In the genomic region with DNA sequence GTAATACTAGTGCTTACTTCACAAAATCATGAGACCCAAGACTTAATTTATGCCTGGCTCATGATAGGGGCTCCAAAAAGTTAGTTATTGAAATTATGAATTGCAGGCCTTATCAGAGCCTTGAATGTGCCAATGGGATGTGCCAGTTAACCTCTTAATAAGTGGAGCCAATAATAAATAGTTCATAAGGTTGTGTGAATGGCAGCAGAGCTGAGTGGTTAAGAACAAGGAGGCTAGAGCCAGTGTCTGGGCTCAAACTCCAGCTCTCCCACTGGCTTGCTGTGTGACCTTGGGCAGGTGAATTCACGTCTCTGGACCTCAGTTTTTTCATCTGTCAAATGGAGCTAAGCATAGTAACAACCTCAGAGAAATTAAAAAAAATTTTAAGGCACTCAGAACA, we compare ENCODE assay signal across 28 cellular contexts.
"Had no signal": no experiment of that assay in that cellular context is flagged by ENCODE, and none has a peak within 500 bp of the region (broad histone marks: within the 10 kb centered on the region; RNA-seq: fewer than 3 reads in every experiment).

No MANE protein-coding gene starts in this region.

- DNase-seq: colonic mucosa; cortex of kidney; dermis blood vessel endothelial cell; dorsolateral prefrontal cortex; effector CD4-positive, alpha-beta T cell; effector CD8-positive, alpha-beta T cell; effector memory CD4-positive, alpha-beta T cell; effector memory CD8-positive, alpha-beta T cell; endodermal cell; erythroblast; esophagus squamous epithelium; foreskin fibroblast; foreskin keratinocyte; foreskin melanocyte; gastrocnemius medialis; glutamatergic neuron; head of caudate nucleus; heart left ventricle; heart right ventricle had no signal

- FAIRE-seq: colon, endometrium, endothelial cell of umbilical vein, frontal cortex had no signal

- H3K27me3 ChIP-seq: colonic mucosa, dorsolateral prefrontal cortex, foreskin keratinocyte had no signal

- H3K27ac ChIP-seq: colonic mucosa, coronary artery, epithelial cell of prostate, esophagus muscularis mucosa, esophagus squamous epithelium, foreskin keratinocyte, gastrocnemius medialis, gastroesophageal sphincter, heart left ventricle, heart right ventricle had no signal

- H3K36me3 ChIP-seq: colonic mucosa, esophagus muscularis mucosa, esophagus squamous epithelium, gastrocnemius medialis, gastroesophageal sphincter, heart left ventricle, heart right ventricle had no signal

- H3K4me3 ChIP-seq: colonic mucosa, coronary artery, dorsolateral prefrontal cortex, esophagus muscularis mucosa, esophagus squamous epithelium, gastrocnemius medialis, gastroesophageal sphincter, heart left ventricle, heart right ventricle had no signal

- H3K9me3 ChIP-seq: colonic mucosa, esophagus muscularis mucosa, esophagus squamous epithelium, gastrocnemius medialis, gastroesophageal sphincter, heart left ventricle, heart right ventricle had no signal

- H3K4me1 ChIP-seq: colonic mucosa, esophagus muscularis mucosa, esophagus squamous epithelium, foreskin keratinocyte, gastrocnemius medialis, gastroesophageal sphincter, heart left ventricle, heart right ventricle had no signal

- ATAC-seq: effector memory CD8-positive, alpha-beta T cell; esophagus mucosa; foreskin keratinocyte; gastrocnemius medialis; gastroesophageal sphincter; heart left ventricle; heart right ventricle had no signal
